Comparison of ENCODE assay signal across 25 cellular contexts in the genomic region with DNA sequence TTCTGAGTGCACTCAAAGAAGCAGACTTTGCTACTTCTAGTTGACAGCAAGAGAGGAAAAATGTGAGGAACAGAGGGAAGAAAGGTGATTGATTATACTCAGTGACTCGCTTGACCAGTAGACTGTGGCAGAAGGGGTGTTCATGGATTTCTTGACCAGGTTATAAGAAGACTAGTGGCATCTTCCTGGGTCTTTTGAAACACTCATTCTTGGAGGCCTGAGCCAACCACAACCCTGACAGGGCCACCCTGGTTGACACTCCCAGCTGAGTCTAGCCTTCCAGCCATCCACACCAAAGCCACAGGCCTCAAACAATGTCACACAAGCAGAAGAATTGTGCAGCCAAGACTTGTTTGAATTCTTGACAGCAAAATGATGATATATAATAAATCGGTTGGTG.
"Had no signal": no experiment of that assay in that cellular context is flagged by ENCODE, and none has a peak within 500 bp of the region (broad histone marks: within the 10 kb centered on the region; RNA-seq: fewer than 3 reads in every experiment).

No MANE protein-coding gene starts in this region.

- DNase-seq: activated CD4-positive, CD25-positive, alpha-beta regulatory T cell treated with anti-CD3 and anti-CD28 coated beads, Interleukin-2, amount 50 U/mL, for 72 hours; activated naive CD4-positive, alpha-beta T cell; activated T-cell treated with anti-CD3 and anti-CD28 coated beads, Interleukin-2, amount 50 U/mL, for 24 hours; adrenal gland; brain microvascular endothelial cell; caudate nucleus; dermis blood vessel endothelial cell; effector CD8-positive, alpha-beta T cell; head of caudate nucleus; hypothalamus; left colon; posterior cingulate gyrus; retina; spleen; stimulated activated CD4-positive, alpha-beta T cell treated with anti-CD3 and anti-CD28 coated beads, Interleukin-4, amount 100 ng/mL, for 24 hours; substantia nigra; thyroid gland; WERI-Rb-1 had no signal

- H3K36me3 Mint-ChIP-seq: activated naive CD8-positive, alpha-beta T cell; memory B cell had no signal

- H3K27me3 ChIP-seq: ascending aorta, brain microvascular endothelial cell, thyroid gland had no signal

- ATAC-seq: activated T-helper 17 cell treated with anti-CD3 and anti-CD28 coated beads, Interleukin-2, amount 50 U/mL, for 72 hours; left colon had no signal

- H3K4me3 Mint-ChIP-seq: activated naive CD8-positive, alpha-beta T cell; activated T-cell treated with anti-CD3 and anti-CD28 coated beads, Interleukin-2, amount 50 U/mL, for 24 hours; activated T-helper 17 cell treated with anti-CD3 and anti-CD28 coated beads, Interleukin-2, amount 50 U/mL, for 72 hours; memory B cell; neural crest cell; stimulated activated naive CD8-positive, alpha-beta T cell treated with anti-CD3 and anti-CD28 coated beads, Interleukin-15, Interleukin-2, amounts not matched to agents 100 ng/mL and 50 ng/mL, for 24 hours had no signal

- H3K27ac Mint-ChIP-seq: activated naive CD8-positive, alpha-beta T cell; activated T-cell treated with anti-CD3 and anti-CD28 coated beads, Interleukin-2, amount 50 U/mL, for 24 hours; activated T-helper 17 cell treated with anti-CD3 and anti-CD28 coated beads, Interleukin-2, amount 50 U/mL, for 72 hours; memory B cell; stimulated activated naive CD8-positive, alpha-beta T cell treated with anti-CD3 and anti-CD28 coated beads, Interleukin-15, Interleukin-2, amounts not matched to agents 100 ng/mL and 50 ng/mL, for 24 hours had no signal

- H3K4me1 ChIP-seq: adrenal gland, ascending aorta, esophagus muscularis mucosa, thyroid gland had no signal

- H3K27ac ChIP-seq: adrenal gland, ascending aorta, brain microvascular endothelial cell, esophagus muscularis mucosa, spleen, thyroid gland, WERI-Rb-1 had no signal

- H3K4me1 Mint-ChIP-seq: activated T-helper 17 cell treated with anti-CD3 and anti-CD28 coated beads, Interleukin-2, amount 50 U/mL, for 72 hours; memory B cell had no signal

- H3K9me3 Mint-ChIP-seq: activated T-cell treated with anti-CD3 and anti-CD28 coated beads, Interleukin-2, amount 50 U/mL, for 24 hours; activated T-helper 17 cell treated with anti-CD3 and anti-CD28 coated beads, Interleukin-2, amount 50 U/mL, for 72 hours had no signal

- H3K4me3 ChIP-seq: adrenal gland, ascending aorta, esophagus muscularis mucosa, spleen, thyroid gland had no signal

- H3K27me3 Mint-ChIP-seq: stimulated activated naive CD8-positive, alpha-beta T cell treated with anti-CD3 and anti-CD28 coated beads, Interleukin-15, Interleukin-2, amounts not matched to agents 100 ng/mL and 50 ng/mL, for 24 hours had no signal

- H3K36me3 ChIP-seq: adrenal gland, ascending aorta, brain microvascular endothelial cell, esophagus muscularis mucosa, spleen, thyroid gland, WERI-Rb-1 had no signal

- H3K9me3 ChIP-seq: adrenal gland, ascending aorta, esophagus muscularis mucosa, thyroid gland had no signal
